In the genomic region with DNA sequence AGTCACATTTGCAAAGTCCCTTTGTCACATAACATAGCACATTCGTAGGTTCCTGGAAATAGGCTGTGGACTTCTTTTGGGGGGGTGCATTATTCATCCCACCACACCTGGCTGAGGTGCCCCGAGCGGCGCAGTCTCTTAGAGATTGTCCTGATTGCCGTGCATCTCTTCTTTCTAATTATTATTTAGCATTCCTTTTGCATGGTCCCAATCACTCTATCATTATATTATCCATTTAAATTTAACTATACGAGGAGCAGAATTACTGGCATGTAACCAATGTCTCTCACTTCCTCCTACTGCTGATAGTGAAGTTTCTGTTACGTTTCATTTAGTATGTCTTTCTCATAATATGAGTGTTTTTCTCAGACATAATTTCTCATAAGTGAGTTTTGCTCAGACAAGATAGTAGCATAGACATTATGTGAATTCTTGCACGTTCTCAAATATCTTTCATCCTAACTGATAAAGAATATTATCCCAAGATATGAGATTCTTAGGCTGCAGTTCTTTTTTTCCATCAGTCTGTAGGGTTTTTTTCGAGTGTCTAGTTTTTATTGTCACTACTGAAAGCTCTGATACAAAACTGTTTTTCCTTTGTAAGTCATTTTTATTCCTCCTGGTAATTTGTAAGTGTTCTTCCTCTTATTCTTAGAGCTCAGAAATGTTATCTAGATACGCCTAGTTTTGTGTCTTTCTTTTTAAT, we compare ENCODE assay signal across 14 cellular contexts.
DNase-seq lines count a peak whose midpoint lies in the region; ATAC-seq and TF ChIP-seq lines count a peak whose summit lies in the region.
"Had no signal": no experiment of that assay in that cellular context is flagged by ENCODE, and none has a peak within 500 bp of the region (broad histone marks: within the 10 kb centered on the region; RNA-seq: fewer than 3 reads in every experiment).

No MANE protein-coding gene starts in this region.

- H3K4me2 ChIP-seq in mesendoderm (ENCODE audit: low read length), result no peak overlapping the region

- peak; percentile 86 for ATAC-seq in GM18499 (IDR thresholded peaks at IDR 0.05; ENCODE audit: insufficient read depth, unreplicated experiment)
- peak; percentile 85 for ATAC-seq in GM19455 (IDR thresholded peaks at IDR 0.05; ENCODE audit: unreplicated experiment)
- peak; percentile 79 for ATAC-seq in HG02798 (IDR thresholded peaks at IDR 0.05; ENCODE audit: poor library complexity, unreplicated experiment)
- peak; percentile 91 for ATAC-seq in HG03442 (IDR thresholded peaks at IDR 0.05; ENCODE audit: unreplicated experiment)

- H3K27me3 Mint-ChIP-seq in type B pancreatic cell, result peaks cover 3% of the 10 kb centered on the region
- H3K27me3 Mint-ChIP-seq: IgD-negative memory B cell had no signal

- no peak overlapping the region for H3K27ac Mint-ChIP-seq in type B pancreatic cell
- H3K27ac Mint-ChIP-seq: activated CD4-positive, alpha-beta memory T cell treated with anti-CD3 and anti-CD28 coated beads, Interleukin-2, amount 10 ng/mL, durations not matched to agents 7 days and 5 days; IgD-negative memory B cell; T-helper 1 cell treated with Interleukin-12 subunit alpha and Interleukin-12 subunit beta and Interleukin-4 antibody, amounts not matched to agents 30 μg/mL and 1 μg/mL, for 36 hours had no signal

- H4K8ac ChIP-seq in mesendoderm (ENCODE audit: low read depth, low read length), result no peak overlapping the region

- H3K36me3 Mint-ChIP-seq in type B pancreatic cell, result no peaks in the 10 kb centered on the region
- H3K36me3 Mint-ChIP-seq: IgD-negative memory B cell had no signal

- no peak overlapping the region for H4K5ac ChIP-seq in mesendoderm (ENCODE audit: low read length)

- H3K4me1 ChIP-seq in mesendoderm (ENCODE audit: control insufficient read depth, low read depth, low read length), result peaks cover 5% of the 10 kb centered on the region

- H3K4me3 Mint-ChIP-seq in type B pancreatic cell, result no peak overlapping the region
- H3K4me3 Mint-ChIP-seq: activated CD4-positive, alpha-beta memory T cell treated with anti-CD3 and anti-CD28 coated beads, Interleukin-2, amount 10 ng/mL, durations not matched to agents 7 days and 5 days; IgD-negative memory B cell; T-helper 1 cell treated with Interleukin-12 subunit alpha and Interleukin-12 subunit beta and Interleukin-4 antibody, amounts not matched to agents 30 μg/mL and 1 μg/mL, for 36 hours had no signal

- no CpG with 5 or more reads among the region's 10 CpGs for WGBS in mesendoderm (ENCODE audit: extremely low coverage, insufficient coverage, low lambda C conversion rate)

- no peak overlapping the region for H3K18ac ChIP-seq in mesendoderm (ENCODE audit: low read length)

- H2AK5ac ChIP-seq in mesendoderm (ENCODE audit: low read length), result no peak overlapping the region

- no peak overlapping the region for H3K4ac ChIP-seq in mesendoderm (ENCODE audit: low read depth, low read length)

- DNase-seq in stimulated activated CD4-positive, alpha-beta T cell treated with anti-CD3 and anti-CD28 coated beads, Interleukin-12 subunit alpha, Interleukin-12 subunit beta, amount 100 ng/mL, for 4 hours, result no peak
- DNase-seq in type B pancreatic cell (ENCODE audit: extremely low spot score, unreplicated experiment), result no peak
- DNase-seq in mesendoderm, result no peak
- no peak for DNase-seq in NCI-H2196 treated with DMSO at 0.1 percent for 48 hours (lab: John Stamatoyannopoulos, UW; ENCODE audit: unreplicated experiment)
- DNase-seq: activated CD4-positive, alpha-beta memory T cell treated with anti-CD3 and anti-CD28 coated beads, Interleukin-2, amount 10 ng/mL, durations not matched to agents 7 days and 5 days; activated naive CD4-positive, alpha-beta T cell treated with anti-CD3 and anti-CD28 coated beads, Interleukin-2, amount 50 U/mL, for 16 hours; DND-41; NCI-H1694 treated with DMSO at 0.1 percent for 48 hours had no signal

- H3K36me3 ChIP-seq in mesendoderm (ENCODE audit: control insufficient read depth, insufficient read depth, low read length), result no peaks in the 10 kb centered on the region

- peaks cover 3% of the 10 kb centered on the region for H3K9me3 Mint-ChIP-seq in type B pancreatic cell
- H3K9me3 Mint-ChIP-seq: activated CD4-positive, alpha-beta memory T cell treated with anti-CD3 and anti-CD28 coated beads, Interleukin-2, amount 10 ng/mL, durations not matched to agents 7 days and 5 days; IgD-negative memory B cell; T-helper 1 cell treated with Interleukin-12 subunit alpha and Interleukin-12 subunit beta and Interleukin-4 antibody, amounts not matched to agents 30 μg/mL and 1 μg/mL, for 36 hours had no signal

- H3K23ac ChIP-seq in mesendoderm (ENCODE audit: low read length), result no peak overlapping the region

- H3K27me3 ChIP-seq in mesendoderm (ENCODE audit: insufficient read depth, low read length, poor library complexity), result no peaks in the 10 kb centered on the region

- H3K27ac ChIP-seq in mesendoderm (ENCODE audit: low read depth, low read length), result no peak overlapping the region

- H3K79me1 ChIP-seq in mesendoderm (ENCODE audit: low read length), result no peaks in the 10 kb centered on the region

- no peak overlapping the region for H2BK120ac ChIP-seq in mesendoderm (ENCODE audit: low read depth, low read length)

- no peak overlapping the region for H3K56ac ChIP-seq in mesendoderm (ENCODE audit: low read length)

- H2BK5ac ChIP-seq in mesendoderm (ENCODE audit: low read length), result no peak overlapping the region

- H3K9ac ChIP-seq in mesendoderm (ENCODE audit: low read length), result no peak overlapping the region

- H3K4me3 ChIP-seq in mesendoderm (ENCODE audit: low read length), result no peak overlapping the region

- H3K4me1 Mint-ChIP-seq in type B pancreatic cell (ENCODE audit: unreplicated experiment), result no peaks in the 10 kb centered on the region
- H3K4me1 Mint-ChIP-seq: activated CD4-positive, alpha-beta memory T cell treated with anti-CD3 and anti-CD28 coated beads, Interleukin-2, amount 10 ng/mL, durations not matched to agents 7 days and 5 days had no signal

- no peak for TF ChIP-seq CTCF in type B pancreatic cell (conservative IDR thresholded peaks at IDR 0.05)

- H3K79me2 ChIP-seq in mesendoderm (ENCODE audit: control insufficient read depth, insufficient read depth, low read length), result no peaks in the 10 kb centered on the region

- no peak overlapping the region for H2BK15ac ChIP-seq in mesendoderm (replicated peaks; ENCODE audit: low read depth)
